27 cellular contexts compared by ENCODE assay signal in the genomic region with DNA sequence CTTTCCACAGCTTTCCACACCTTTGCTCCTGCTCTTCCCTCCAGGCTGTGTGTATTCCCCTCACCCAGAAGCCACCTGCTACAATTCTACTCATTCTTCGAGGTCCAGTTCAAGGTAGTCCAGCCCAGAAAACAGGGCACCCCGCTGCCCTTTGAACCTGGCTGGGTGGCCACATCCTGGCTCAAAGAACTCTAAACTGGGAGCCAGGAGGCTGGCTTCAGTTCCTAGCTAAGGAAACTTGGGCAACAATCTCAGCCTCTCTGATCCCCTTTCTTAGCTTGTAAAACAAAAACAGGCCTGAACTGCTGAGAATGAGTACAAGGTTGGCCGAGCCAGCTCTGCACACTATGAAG. TPM values are rescaled to one million over a fixed set of nuclear protein-coding genes. Genes with fewer than 3 reads are reported as not detected.
A peak's percentile ranks its signal among the peaks of the same experiment; 100 is the strongest.
DNase-seq lines count a peak whose midpoint lies in the region; ATAC-seq, FAIRE-seq and TF ChIP-seq lines count a peak whose summit lies in the region.
"Had no signal": no experiment of that assay in that cellular context is flagged by ENCODE, and none has a peak within 500 bp of the region (broad histone marks: within the 10 kb centered on the region; RNA-seq: fewer than 3 reads in every experiment).

No MANE protein-coding gene starts in this region.

- H3T11ph ChIP-seq in H9 (ENCODE audit: low read length): no peak overlapping the region

- H3K27ac ChIP-seq in left ventricle myocardium inferior (replicated peaks) (peak overlapping the region; percentile 46), HepG2 (ENCODE audit: extremely low read length, insufficient read depth, low read length) (no peak overlapping the region), neuronal stem cell (replicated peaks; ENCODE audit: low read length) (no peak overlapping the region), H9 (ENCODE audit: insufficient read length, low read depth, low read length) (no peak overlapping the region)
- H3K27ac ChIP-seq: PC-9 had no signal

- H2BK12ac ChIP-seq in neuronal stem cell (ENCODE audit: low read length): no peak overlapping the region
- no peak overlapping the region for H2BK12ac ChIP-seq in H9 (ENCODE audit: insufficient read length, low read depth, low read length)

- H2BK120ac ChIP-seq in neuronal stem cell (ENCODE audit: low read depth, low read length) (peak overlapping the region; percentile 17), H9 (ENCODE audit: low read depth, low read length, poor library complexity, severe bottlenecking) (no peak overlapping the region)

- no peaks in the 10 kb centered on the region for H3K27me3 ChIP-seq in left ventricle myocardium inferior (ENCODE audit: low read depth)
- H3K27me3 ChIP-seq in HepG2 (ENCODE audit: control insufficient read depth in 1 of 2, insufficient read depth in 2 of 2, low read length in 2 of 2): no peaks in the 10 kb centered on the region; a peak in 1 of 5 replicates
- H3K27me3 ChIP-seq in neuronal stem cell (ENCODE audit: control insufficient read depth in 3 of 3, insufficient read depth in 3 of 3, low read depth in 1 of 3, low read length in 3 of 3): no peaks in the 10 kb centered on the region
- no peaks in the 10 kb centered on the region for H3K27me3 ChIP-seq in H9 (ENCODE audit: insufficient read depth, low read length)

- no peak overlapping the region for H2BK20ac ChIP-seq in H9 (ENCODE audit: low read depth, low read length, poor library complexity, severe bottlenecking)

- H3K23ac ChIP-seq in neuronal stem cell (ENCODE audit: low read depth, low read length, poor library complexity): no peak overlapping the region
- no peak overlapping the region for H3K23ac ChIP-seq in H9 (ENCODE audit: insufficient read length, low read depth, low read length)

- no TSS peak for BruUV-seq in HepG2 (replicated peaks; lab: Mats Ljungman, UMichigan)

- H3K4me3 ChIP-seq in left ventricle myocardium inferior: no peak overlapping the region
- H3K4me3 ChIP-seq in HepG2 (replicated peaks in 1 of 3; ENCODE audit: insufficient read depth in 1 of 3, low read depth in 2 of 3, low read length in 3 of 3): no peak overlapping the region
- no peak overlapping the region for H3K4me3 ChIP-seq in neuronal stem cell (ENCODE audit: low read length in 2 of 2)
- H3K4me3 ChIP-seq: GM12878, GM23338, HAP-1, PC-9 had no signal

- no peak overlapping the region for H4K8ac ChIP-seq in neuronal stem cell (ENCODE audit: low read depth, low read length)
- no peak overlapping the region for H4K8ac ChIP-seq in H9 (replicated peaks; ENCODE audit: insufficient read length, low read depth, low read length)

- TF ChIP-seq RAD21 in HepG2 (CRISPR knock-in tag; IDR thresholded peaks at IDR 0.05): no peak

- H3K36me3 Mint-ChIP-seq in T-cell (no peaks in the 10 kb centered on the region), H9 (ENCODE audit: insufficient read depth in 1 of 3, low read depth in 3 of 3) (no peaks in the 10 kb centered on the region)
- H3K36me3 Mint-ChIP-seq: CD4-positive, CD25-positive, alpha-beta regulatory T cell had no signal

- DNase-seq in left ventricle myocardium inferior: no peak
- no peak for DNase-seq in cardiac septum (ENCODE audit: low spot score)
- DNase-seq in HepG2 (ENCODE audit: low spot score): no peak
- no peak for DNase-seq in neuronal stem cell (ENCODE audit: low spot score)
- DNase-seq in T-cell: no peak
- no peak for DNase-seq in stimulated activated naive CD4-positive, alpha-beta T cell treated with Interleukin-2 at 50 U/mL for 16 hours (lab: John Stamatoyannopoulos, UW)
- no peak for DNase-seq in H9
- DNase-seq: 8988T; CD4-positive, CD25-positive, alpha-beta regulatory T cell; HFFc6; KBM-7; NCI-H1105 treated with DMSO at 0.1 percent for 48 hours; NCI-H2029; NCI-H446 treated with DMSO at 0.1 percent for 48 hours; NCI-H526; NCI-H82; NK-92 treated with Interleukin-12 subunit alpha and Interleukin-12 subunit beta, amount 100 ng/mL, for 24 hours; PC-9; Right ventricle myocardium superior had no signal

- H3K79me1 ChIP-seq in neuronal stem cell (ENCODE audit: low read depth, low read length) (no peaks in the 10 kb centered on the region), H9 (ENCODE audit: insufficient read depth, low read depth, low read length, poor library complexity, severe bottlenecking) (no peaks in the 10 kb centered on the region)

- no peak for TF ChIP-seq EP300 in HepG2 (IDR thresholded peaks at IDR 0.05; ENCODE audit: low read depth in 2 of 2, low read length in 2 of 2)
- no peak for TF ChIP-seq EP300 in HepG2 (CRISPR knock-in tag; IDR thresholded peaks at IDR 0.05; ENCODE audit: borderline replicate concordance)

- H2AFZ ChIP-seq in HepG2 (ENCODE audit: low read length) (no peak overlapping the region), neuronal stem cell (ENCODE audit: low read length) (peak overlapping the region; percentile 31), H9 (ENCODE audit: low read length) (no peak overlapping the region)
- H2AFZ ChIP-seq: GM23338, PC-9 had no signal

- H3K4me3 Mint-ChIP-seq in T-cell (no peak overlapping the region), H9 (no peak overlapping the region)
- H3K4me3 Mint-ChIP-seq: CD4-positive, CD25-positive, alpha-beta regulatory T cell; GM23338; HFFc6 had no signal

- H3K18ac ChIP-seq in neuronal stem cell (ENCODE audit: low read length): no peak overlapping the region
- no peak overlapping the region for H3K18ac ChIP-seq in H9 (ENCODE audit: insufficient read length, low read depth, low read length)

- no peak overlapping the region for H3K56ac ChIP-seq in H9 (ENCODE audit: insufficient read length, low read depth, low read length)

- H2AK5ac ChIP-seq in neuronal stem cell (ENCODE audit: low read depth, low read length) (peak overlapping the region; percentile 93), H9 (ENCODE audit: insufficient read length, low read length) (no peak overlapping the region)

- 2% methylated on average over 3 of the region's 3 CpGs for WGBS in HepG2 (ENCODE audit: low lambda C conversion rate)
- WGBS in neuronal stem cell (ENCODE audit: extremely low coverage in 2 of 2, insufficient read length in 2 of 2, insufficient replicate concordance in 1 of 2), 2 donors: no CpG with 5 or more reads among the region's 3 CpGs
- no CpG with 5 or more reads among the region's 3 CpGs for WGBS in H9 (ENCODE audit: extremely low coverage, insufficient read length, low lambda C conversion rate)

- no peak for FAIRE-seq in HepG2 (lab: Jason Lieb, UNC)
- FAIRE-seq: GM12878, HTR-8/SVneo had no signal

- TF ChIP-seq CTCF in left ventricle myocardium inferior (IDR thresholded peaks at IDR 0.05; ENCODE audit: borderline replicate concordance) (no peak), HepG2 (CRISPR knock-in tag; IDR thresholded peaks at IDR 0.05) (no peak), H9 (conservative IDR thresholded peaks at IDR 0.05) (no peak)

- H3K79me2 ChIP-seq in HepG2 (ENCODE audit: insufficient read depth, low read length) (no peaks in the 10 kb centered on the region), H9 (ENCODE audit: insufficient read depth, low read length) (no peaks in the 10 kb centered on the region)

- no peak overlapping the region for H3K4ac ChIP-seq in neuronal stem cell (ENCODE audit: low read length)
- no peak overlapping the region for H3K4ac ChIP-seq in H9 (ENCODE audit: low read depth, low read length)

- H4K91ac ChIP-seq in neuronal stem cell (ENCODE audit: low read depth, low read length, poor library complexity) (no peak overlapping the region), H9 (ENCODE audit: insufficient read length, low read depth, low read length) (no peak overlapping the region)

- H2BK5ac ChIP-seq in neuronal stem cell (ENCODE audit: low read length) (no peak overlapping the region), H9 (ENCODE audit: insufficient read length, low read length) (no peak overlapping the region)

- H3K4me1 ChIP-seq in left ventricle myocardium inferior (peaks cover 80% of the 10 kb centered on the region), HepG2 (ENCODE audit: insufficient read depth, low read length) (peaks cover 42% of the 10 kb centered on the region), neuronal stem cell (ENCODE audit: control insufficient read depth in 2 of 2, insufficient read depth in 1 of 2, low read depth in 1 of 2, low read length in 2 of 2) (peaks cover 13 to 27% of the 10 kb centered on the region in 2 donors), H9 (ENCODE audit: insufficient read depth, low read length) (no peaks in the 10 kb centered on the region)
- H3K4me1 ChIP-seq: HAP-1 had no signal

- H4K20me1 ChIP-seq in HepG2 (ENCODE audit: insufficient read depth, low read length) (no peaks in the 10 kb centered on the region), H9 (ENCODE audit: control insufficient read depth, insufficient read depth, insufficient read length) (no peaks in the 10 kb centered on the region)

- H2BK15ac ChIP-seq in neuronal stem cell (ENCODE audit: low read length) (no peak overlapping the region), H9 (ENCODE audit: low read depth, low read length) (no peak overlapping the region)

- in situ Hi-C loops in HepG2 (cut with HindIII; ENCODE audit: extremely low pct_ligation_motif_present, low pct_unique_long_range_greater_than_20kb): no loop called here

- no peaks in the 10 kb centered on the region for H3K9me3 Mint-ChIP-seq in T-cell
- no peaks in the 10 kb centered on the region; a peak in 2 of 5 replicates for H3K9me3 Mint-ChIP-seq in H9
- H3K9me3 Mint-ChIP-seq: CD4-positive, CD25-positive, alpha-beta regulatory T cell; GM23338; HFFc6 had no signal

- TF ChIP-seq POLR2A in HepG2 (IDR thresholded peaks at IDR 0.05; ENCODE audit: insufficient read depth in 1 of 2, low read depth in 2 of 2, low read length in 2 of 2): no peak

- intact Hi-C loops in left ventricle myocardium inferior (cut with micrococcal nuclease): no loop called here
- intact Hi-C loops in cardiac septum (cut with DNase I): no loop called here
- intact Hi-C loops in HepG2 (cut with micrococcal nuclease; ENCODE audit: unreplicated experiment): no loop called here

- H3K4me1 Mint-ChIP-seq in T-cell: no peaks in the 10 kb centered on the region
- H3K4me1 Mint-ChIP-seq in H9: peaks cover 30 to 40% of the 10 kb centered on the region in 2 experiments
- H3K4me1 Mint-ChIP-seq: CD4-positive, CD25-positive, alpha-beta regulatory T cell had no signal

- CTCF ChIA-PET in HepG2 (lab: Yijun Ruan, JAX; ENCODE audit: low intra/inter-chr PET ratio, low total read pairs): no interaction called here
- CTCF ChIA-PET in T-cell (lab: Charles Lee): no interaction called here

- POLR2A ChIA-PET in HepG2 (lab: Yijun Ruan, JAX) (no interaction called here), T-cell (lab: Charles Lee) (no interaction called here)

- no peak overlapping the region for H3K14ac ChIP-seq in neuronal stem cell (ENCODE audit: low read length)
- no peak overlapping the region for H3K14ac ChIP-seq in H9 (ENCODE audit: insufficient read depth, low read length)

- no peak overlapping the region for H3K27ac Mint-ChIP-seq in T-cell
- no peak overlapping the region for H3K27ac Mint-ChIP-seq in H9
- H3K27ac Mint-ChIP-seq: CD4-positive, CD25-positive, alpha-beta regulatory T cell; GM23338; HFFc6 had no signal

- no peaks in the 10 kb centered on the region for H3K9me3 ChIP-seq in left ventricle myocardium inferior (replicated peaks)
- H3K9me3 ChIP-seq in HepG2 (ENCODE audit: low read length): no peaks in the 10 kb centered on the region
- no peaks in the 10 kb centered on the region for H3K9me3 ChIP-seq in neuronal stem cell (replicated peaks in 1 of 2; ENCODE audit: control insufficient read depth in 2 of 2, insufficient read depth in 1 of 2, low read depth in 1 of 2, low read length in 2 of 2)
- H3K9me3 ChIP-seq in H9 (ENCODE audit: control insufficient read depth, low read depth, low read length): no peaks in the 10 kb centered on the region
- H3K9me3 ChIP-seq: HAP-1 had no signal

- no peak for ATAC-seq in HepG2
- ATAC-seq in T-cell (replicated peaks in 1 of 4): no peak
- ATAC-seq in GM18519 (IDR thresholded peaks at IDR 0.05; ENCODE audit: low FRiP score, unreplicated experiment): no peak
- ATAC-seq: GM12878, GM23338 had no signal

- H3K4me2 ChIP-seq in HepG2 (ENCODE audit: low read depth, low read length) (no peak overlapping the region), neuronal stem cell (ENCODE audit: insufficient read depth, low read length, poor library complexity, severe bottlenecking) (no peak overlapping the region), H9 (ENCODE audit: insufficient read depth, insufficient read length, low read length) (no peak overlapping the region)
- H3K4me2 ChIP-seq: GM23338, PC-9 had no signal

- peaks cover 0 to 6% of the 10 kb centered on the region in 2 donors for H3K27me3 Mint-ChIP-seq in T-cell
- peaks cover 2% of the 10 kb centered on the region for H3K27me3 Mint-ChIP-seq in H9 (ENCODE audit: low read depth)

- H3K9ac ChIP-seq in HepG2 (ENCODE audit: insufficient read depth, low read depth, low read length) (no peak overlapping the region), neuronal stem cell (ENCODE audit: low read depth, low read length, poor library complexity) (no peak overlapping the region), H9 (ENCODE audit: extremely low read depth, insufficient read length, low read length) (no peak overlapping the region)

- H3K36me3 ChIP-seq in left ventricle myocardium inferior: no peaks in the 10 kb centered on the region
- H3K36me3 ChIP-seq in HepG2 (replicated peaks in 1 of 2; ENCODE audit: control insufficient read depth in 1 of 2, insufficient read depth in 2 of 2, low read length in 2 of 2): no peaks in the 10 kb centered on the region
- H3K36me3 ChIP-seq in neuronal stem cell (replicated peaks in 1 of 2; ENCODE audit: control insufficient read depth in 2 of 2, insufficient read depth in 2 of 2, low read length in 2 of 2): no peaks in the 10 kb centered on the region
- H3K36me3 ChIP-seq: HAP-1 had no signal

- H4K5ac ChIP-seq in H9 (ENCODE audit: insufficient read length, low read depth, low read length): no peak overlapping the region

- H3K23me2 ChIP-seq in H9 (ENCODE audit: insufficient read length, low read depth, low read length, poor library complexity, severe bottlenecking): no peaks in the 10 kb centered on the region

RNA-seq across cellular contexts. Expression of gene EDN2, which starts 4.7 kb away (rescaled TPM):
- 0.47 TPM for total RNA-seq in left ventricle myocardium inferior
- total RNA-seq in cardiac septum: 1.1 TPM
- not detected in 2 replicates for total RNA-seq in HepG2 (2016; rRNA removed; fragmentation: Illumina TruSeq; extraction: Trizol)
- total RNA-seq in HepG2 (2016; cell fraction: cytosol; rRNA removed; fragmentation: Illumina TruSeq; extraction: Trizol; ENCODE audit: low read depth): not detected in 2 replicates
- not detected in 2 replicates for total RNA-seq in HepG2 (2016; cell fraction: insoluble cytoplasmic fraction; rRNA removed; fragmentation: Illumina TruSeq; extraction: Trizol)
- total RNA-seq in HepG2 (2016; cell fraction: membrane; rRNA removed; fragmentation: Illumina TruSeq; extraction: Trizol): not detected in 2 replicates
- not detected in 2 replicates for total RNA-seq in HepG2 (2016; cell fraction: nucleus; rRNA removed; fragmentation: Illumina TruSeq; extraction: Trizol)
- polyA plus RNA-seq in HepG2 (2011; rRNA removed): not detected in 2 replicates
- polyA plus RNA-seq in HepG2 (2011; cell fraction: cytosol; rRNA removed): not detected in 2 replicates
- not detected in 2 replicates for polyA plus RNA-seq in HepG2 (2011; cell fraction: nucleus; rRNA removed)
- not detected in 2 replicates for polyA plus RNA-seq in HepG2 (2012)
- polyA plus RNA-seq in HepG2 (2016; cell fraction: cytosol; fragmentation: Illumina TruSeq; extraction: Trizol; ENCODE audit: low read depth): not detected in 2 replicates
- polyA plus RNA-seq in HepG2 (2016; cell fraction: insoluble cytoplasmic fraction; fragmentation: Illumina TruSeq; extraction: Trizol; ENCODE audit: low read depth): not detected in 2 replicates
- polyA plus RNA-seq in HepG2 (2016; cell fraction: membrane; fragmentation: Illumina TruSeq; extraction: Trizol; ENCODE audit: low read depth): not detected in 2 replicates
- polyA plus RNA-seq in HepG2 (2016; cell fraction: nucleus; fragmentation: Illumina TruSeq; extraction: Trizol; ENCODE audit: insufficient read depth, low read depth): not detected in 2 replicates
- polyA minus RNA-seq in HepG2 (2011; rRNA and poly(A)+ RNA removed; ENCODE audit: low replicate concordance): 1.1 TPM in 1 of 2 replicates, not detected in the other
- polyA minus RNA-seq in HepG2 (2011; cell fraction: cytosol; rRNA and poly(A)+ RNA removed): not detected in 2 replicates
- not detected in 2 replicates for polyA minus RNA-seq in HepG2 (2011; cell fraction: nucleus; rRNA and poly(A)+ RNA removed)
- 0.04 TPM for polyA plus RNA-seq in neuronal stem cell (2013, experiment 1 of 2)
- polyA plus RNA-seq in neuronal stem cell (2013, experiment 2 of 2): not detected
- total RNA-seq in T-cell: not detected
- total RNA-seq in H9 (2021): 0.22 and 0.24 TPM in 2 replicates
- total RNA-seq: GM23338, HFFc6, LHCN-M2, RPMI7951, SK-MEL-5 had no signal
- polyA plus RNA-seq: CD4-positive, CD25-positive, alpha-beta regulatory T cell; GM23338 had no signal
